Comparison of ENCODE assay signal across 22 cellular contexts in genomic region chr18:3538456-3538855, GRCh38.
DNase-seq lines count a peak whose midpoint lies in the region; ATAC-seq, FAIRE-seq and TF ChIP-seq lines count a peak whose summit lies in the region.
"Had no signal": no experiment of that assay in that cellular context is flagged by ENCODE, and none has a peak within 500 bp of the region (broad histone marks: within the 10 kb centered on the region; RNA-seq: fewer than 3 reads in every experiment).

No MANE protein-coding gene starts in this region.

- no peak overlapping the region for H3K4me3 Mint-ChIP-seq in naive thymus-derived CD8-positive, alpha-beta T cell
- H3K4me3 Mint-ChIP-seq in activated CD8-positive, alpha-beta T cell treated with anti-CD3 and anti-CD28 coated beads for 36 hours = no peak overlapping the region
- H3K4me3 Mint-ChIP-seq: CD14-positive monocyte, T-helper 17 cell had no signal

- no peak for FAIRE-seq in H54 (lab: Jason Lieb, UNC)
- FAIRE-seq: A549 had no signal

- intact Hi-C loops in activated CD8-positive, alpha-beta T cell treated with anti-CD3 and anti-CD28 coated beads for 36 hours (cut with micrococcal nuclease) = no loop called here

- ATAC-seq in omental fat pad (ENCODE audit: low FRiP score) (peak; percentile 41), HG03469 (IDR thresholded peaks at IDR 0.05; ENCODE audit: unreplicated experiment) (no peak)
- no peak for ATAC-seq in naive thymus-derived CD8-positive, alpha-beta T cell
- ATAC-seq in activated CD8-positive, alpha-beta T cell treated with anti-CD3 and anti-CD28 coated beads for 36 hours = no peak
- ATAC-seq: A549, left colon, mucosa of descending colon, T-helper 17 cell had no signal

- no peak overlapping the region for H3K4me3 ChIP-seq in fibroblast of mammary gland (ENCODE audit: control insufficient read depth, low read depth, low read length)
- H3K4me3 ChIP-seq: A549, mucosa of descending colon, right atrium auricular region, SJSA1 had no signal

- DNase-seq in AG09319 (ENCODE audit: extremely low read depth, low read depth) (peak; percentile 35), RPMI7951 (ENCODE audit: low read depth) (peak; percentile 51), fibroblast of mammary gland (ENCODE audit: low read depth) (peak; percentile 40), omental fat pad (ENCODE audit: low spot score) (no peak), H54 (ENCODE audit: insufficient read length, low spot score) (no peak)
- no peak for DNase-seq in naive thymus-derived CD8-positive, alpha-beta T cell
- no peak for DNase-seq in activated CD8-positive, alpha-beta T cell treated with anti-CD3 and anti-CD28 coated beads for 36 hours
- DNase-seq: activated CD4-positive, alpha-beta T cell treated with anti-CD3 and anti-CD28 coated beads, Interleukin-2, amount 50 U/mL, for 1 hour; activated gamma-delta T cell treated with Interleukin-2 at 50 U/mL for 16 hours; glutamatergic neuron; HCEC 1CT; left colon; MM.1S; mucosa of descending colon; NCI-H1436 treated with DMSO at 0.1 percent for 48 hours; NCI-H82; T-helper 17 cell had no signal

- POLR2A ChIA-PET in naive thymus-derived CD8-positive, alpha-beta T cell (lab: Charles Lee) = no interaction called here
- POLR2A ChIA-PET in activated CD8-positive, alpha-beta T cell treated with anti-CD3 and anti-CD28 coated beads for 36 hours (lab: Charles Lee) = no interaction called here

- no peak for TF ChIP-seq POLR2A in H54 (IDR thresholded peaks at IDR 0.05; ENCODE audit: low read depth, low read length)

- H3K27ac Mint-ChIP-seq in naive thymus-derived CD8-positive, alpha-beta T cell = no peak overlapping the region
- no peak overlapping the region for H3K27ac Mint-ChIP-seq in activated CD8-positive, alpha-beta T cell treated with anti-CD3 and anti-CD28 coated beads for 36 hours
- H3K27ac Mint-ChIP-seq: CD14-positive monocyte, T-helper 17 cell had no signal

- H3K4me1 Mint-ChIP-seq in naive thymus-derived CD8-positive, alpha-beta T cell = no peaks in the 10 kb centered on the region
- peaks cover 21% of the 10 kb centered on the region for H3K4me1 Mint-ChIP-seq in activated CD8-positive, alpha-beta T cell treated with anti-CD3 and anti-CD28 coated beads for 36 hours (ENCODE audit: low read depth)
- H3K4me1 Mint-ChIP-seq: CD14-positive monocyte had no signal

- H3K9me3 Mint-ChIP-seq in naive thymus-derived CD8-positive, alpha-beta T cell = no peaks in the 10 kb centered on the region
- H3K9me3 Mint-ChIP-seq in activated CD8-positive, alpha-beta T cell treated with anti-CD3 and anti-CD28 coated beads for 36 hours = no peaks in the 10 kb centered on the region

- TF ChIP-seq CTCF in AG09319 (IDR thresholded peaks at IDR 0.05; ENCODE audit: low read depth, low read length) (no peak), fibroblast of mammary gland (conservative IDR thresholded peaks at IDR 0.05; ENCODE audit: control insufficient read depth, insufficient read depth, low read depth, low read length) (no peak), omental fat pad (IDR thresholded peaks at IDR 0.05) (no peak)
- no peak for TF ChIP-seq CTCF in activated CD8-positive, alpha-beta T cell treated with anti-CD3 and anti-CD28 coated beads for 36 hours (IDR thresholded peaks at IDR 0.05)

- peaks cover 0 to under 1% (median 0%) of the 10 kb centered on the region in 5 donors for H3K27me3 Mint-ChIP-seq in naive thymus-derived CD8-positive, alpha-beta T cell
- H3K27me3 Mint-ChIP-seq in activated CD8-positive, alpha-beta T cell treated with anti-CD3 and anti-CD28 coated beads for 36 hours = no peaks in the 10 kb centered on the region

- no peaks in the 10 kb centered on the region for H3K36me3 Mint-ChIP-seq in naive thymus-derived CD8-positive, alpha-beta T cell
- H3K36me3 Mint-ChIP-seq in activated CD8-positive, alpha-beta T cell treated with anti-CD3 and anti-CD28 coated beads for 36 hours (ENCODE audit: low read depth) = no peaks in the 10 kb centered on the region
- H3K36me3 Mint-ChIP-seq: CD14-positive monocyte had no signal

- CTCF ChIA-PET in activated CD8-positive, alpha-beta T cell treated with anti-CD3 and anti-CD28 coated beads for 36 hours (lab: Charles Lee) = interaction anchor here (1.5 kb wide), 1 partner anchor 47 kb away, joined by 5 read pairs; no protein-coding TSS in a partner anchor

Comparison
In these comparisons a context has a peak if more than half of its experiments do, and no peak if none do; other contexts are left out.
1. DNase-seq: peak in AG09319 (single experiment), RPMI7951 (single experiment) and fibroblast of mammary gland (single experiment); none in omental fat pad (single experiment), naive thymus-derived CD8-positive, alpha-beta T cell (0 of 10), H54 (single experiment) and activated CD8-positive, alpha-beta T cell treated with anti-CD3 and anti-CD28 coated beads for 36 hours (single experiment).